Comparison of ENCODE assay signal across 1 cellular context in the genomic region with DNA sequence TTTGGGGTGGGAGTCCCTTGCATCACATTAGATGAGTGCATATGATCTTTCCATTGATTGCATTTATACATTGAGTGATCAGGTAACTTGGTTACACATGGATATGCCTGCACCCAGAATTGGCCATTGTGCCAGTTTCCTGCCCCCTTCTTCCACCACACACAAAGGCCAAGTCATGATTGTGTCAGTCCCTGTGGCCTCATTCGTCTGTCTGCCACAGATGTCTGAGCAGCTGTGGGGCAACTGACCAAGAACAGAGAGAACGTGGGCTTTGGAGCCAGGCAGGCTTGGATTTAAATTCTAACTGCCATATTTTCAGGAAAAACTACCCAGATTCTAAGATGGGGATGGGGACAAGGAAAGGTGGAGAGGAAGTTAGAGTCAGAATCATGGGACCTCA.
TF ChIP-seq lines count a peak whose summit lies in the region.

No MANE protein-coding gene starts in this region.

TF ChIP-seq in GM23338, 12 proteins besides CTCF, POLR2A, EP300 and RAD21 (continued from another document):
- TF ChIP-seq EZH2 (IDR thresholded peaks at IDR 0.05; ENCODE audit: low read depth, unreplicated experiment): no peak
- no peak for TF ChIP-seq STAT1 (IDR thresholded peaks at IDR 0.05; ENCODE audit: unreplicated experiment)
- TF ChIP-seq JUNB (IDR thresholded peaks at IDR 0.05; ENCODE audit: unreplicated experiment): no peak
- TF ChIP-seq, protein P1, sequence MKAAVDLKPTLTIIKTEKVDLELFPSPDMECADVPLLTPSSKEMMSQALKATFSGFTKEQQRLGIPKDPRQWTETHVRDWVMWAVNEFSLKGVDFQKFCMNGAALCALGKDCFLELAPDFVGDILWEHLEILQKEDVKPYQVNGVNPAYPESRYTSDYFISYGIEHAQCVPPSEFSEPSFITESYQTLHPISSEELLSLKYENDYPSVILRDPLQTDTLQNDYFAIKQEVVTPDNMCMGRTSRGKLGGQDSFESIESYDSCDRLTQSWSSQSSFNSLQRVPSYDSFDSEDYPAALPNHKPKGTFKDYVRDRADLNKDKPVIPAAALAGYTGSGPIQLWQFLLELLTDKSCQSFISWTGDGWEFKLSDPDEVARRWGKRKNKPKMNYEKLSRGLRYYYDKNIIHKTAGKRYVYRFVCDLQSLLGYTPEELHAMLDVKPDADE (IDR thresholded peaks at IDR 0.05): no peak
- no peak for TF ChIP-seq EZH2phosphoT487 (IDR thresholded peaks at IDR 0.05; ENCODE audit: unreplicated experiment)
- no peak for TF ChIP-seq NANOG (IDR thresholded peaks at IDR 0.05; ENCODE audit: borderline replicate concordance)
- TF ChIP-seq, protein P2, sequence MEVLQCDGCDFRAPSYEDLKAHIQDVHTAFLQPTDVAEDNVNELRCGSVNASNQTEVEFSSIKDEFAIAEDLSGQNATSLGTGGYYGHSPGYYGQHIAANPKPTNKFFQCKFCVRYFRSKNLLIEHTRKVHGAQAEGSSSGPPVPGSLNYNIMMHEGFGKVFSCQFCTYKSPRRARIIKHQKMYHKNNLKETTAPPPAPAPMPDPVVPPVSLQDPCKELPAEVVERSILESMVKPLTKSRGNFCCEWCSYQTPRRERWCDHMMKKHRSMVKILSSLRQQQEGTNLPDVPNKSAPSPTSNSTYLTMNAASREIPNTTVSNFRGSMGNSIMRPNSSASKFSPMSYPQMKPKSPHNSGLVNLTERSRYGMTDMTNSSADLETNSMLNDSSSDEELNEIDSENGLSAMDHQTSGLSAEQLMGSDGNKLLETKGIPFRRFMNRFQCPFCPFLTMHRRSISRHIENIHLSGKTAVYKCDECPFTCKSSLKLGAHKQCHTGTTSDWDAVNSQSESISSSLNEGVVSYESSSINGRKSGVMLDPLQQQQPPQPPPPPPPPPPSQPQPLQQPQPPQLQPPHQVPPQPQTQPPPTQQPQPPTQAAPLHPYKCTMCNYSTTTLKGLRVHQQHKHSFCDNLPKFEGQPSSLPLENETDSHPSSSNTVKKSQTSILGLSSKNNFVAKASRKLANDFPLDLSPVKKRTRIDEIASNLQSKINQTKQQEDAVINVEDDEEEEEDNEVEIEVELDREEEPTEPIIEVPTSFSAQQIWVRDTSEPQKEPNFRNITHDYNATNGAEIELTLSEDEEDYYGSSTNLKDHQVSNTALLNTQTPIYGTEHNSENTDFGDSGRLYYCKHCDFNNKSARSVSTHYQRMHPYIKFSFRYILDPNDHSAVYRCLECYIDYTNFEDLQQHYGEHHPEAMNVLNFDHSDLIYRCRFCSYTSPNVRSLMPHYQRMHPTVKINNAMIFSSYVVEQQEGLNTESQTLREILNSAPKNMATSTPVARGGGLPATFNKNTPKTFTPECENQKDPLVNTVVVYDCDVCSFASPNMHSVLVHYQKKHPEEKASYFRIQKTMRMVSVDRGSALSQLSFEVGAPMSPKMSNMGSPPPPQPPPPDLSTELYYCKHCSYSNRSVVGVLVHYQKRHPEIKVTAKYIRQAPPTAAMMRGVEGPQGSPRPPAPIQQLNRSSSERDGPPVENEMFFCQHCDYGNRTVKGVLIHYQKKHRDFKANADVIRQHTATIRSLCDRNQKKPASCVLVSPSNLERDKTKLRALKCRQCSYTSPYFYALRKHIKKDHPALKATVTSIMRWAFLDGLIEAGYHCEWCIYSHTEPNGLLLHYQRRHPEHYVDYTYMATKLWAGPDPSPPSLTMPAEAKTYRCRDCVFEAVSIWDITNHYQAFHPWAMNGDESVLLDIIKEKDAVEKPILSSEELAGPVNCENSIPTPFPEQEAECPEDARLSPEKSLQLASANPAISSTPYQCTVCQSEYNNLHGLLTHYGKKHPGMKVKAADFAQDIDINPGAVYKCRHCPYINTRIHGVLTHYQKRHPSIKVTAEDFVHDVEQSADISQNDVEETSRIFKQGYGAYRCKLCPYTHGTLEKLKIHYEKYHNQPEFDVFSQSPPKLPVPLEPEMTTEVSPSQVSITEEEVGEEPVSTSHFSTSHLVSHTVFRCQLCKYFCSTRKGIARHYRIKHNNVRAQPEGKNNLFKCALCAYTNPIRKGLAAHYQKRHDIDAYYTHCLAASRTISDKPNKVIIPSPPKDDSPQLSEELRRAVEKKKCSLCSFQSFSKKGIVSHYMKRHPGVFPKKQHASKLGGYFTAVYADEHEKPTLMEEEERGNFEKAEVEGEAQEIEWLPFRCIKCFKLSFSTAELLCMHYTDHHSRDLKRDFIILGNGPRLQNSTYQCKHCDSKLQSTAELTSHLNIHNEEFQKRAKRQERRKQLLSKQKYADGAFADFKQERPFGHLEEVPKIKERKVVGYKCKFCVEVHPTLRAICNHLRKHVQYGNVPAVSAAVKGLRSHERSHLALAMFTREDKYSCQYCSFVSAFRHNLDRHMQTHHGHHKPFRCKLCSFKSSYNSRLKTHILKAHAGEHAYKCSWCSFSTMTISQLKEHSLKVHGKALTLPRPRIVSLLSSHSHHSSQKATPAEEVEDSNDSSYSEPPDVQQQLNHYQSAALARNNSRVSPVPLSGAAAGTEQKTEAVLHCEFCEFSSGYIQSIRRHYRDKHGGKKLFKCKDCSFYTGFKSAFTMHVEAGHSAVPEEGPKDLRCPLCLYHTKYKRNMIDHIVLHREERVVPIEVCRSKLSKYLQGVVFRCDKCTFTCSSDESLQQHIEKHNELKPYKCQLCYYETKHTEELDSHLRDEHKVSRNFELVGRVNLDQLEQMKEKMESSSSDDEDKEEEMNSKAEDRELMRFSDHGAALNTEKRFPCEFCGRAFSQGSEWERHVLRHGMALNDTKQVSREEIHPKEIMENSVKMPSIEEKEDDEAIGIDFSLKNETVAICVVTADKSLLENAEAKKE (CRISPR knock-in tag; IDR thresholded peaks at IDR 0.05): no peak
